ENCODE assay signal across 8 cellular contexts in the genomic region with DNA sequence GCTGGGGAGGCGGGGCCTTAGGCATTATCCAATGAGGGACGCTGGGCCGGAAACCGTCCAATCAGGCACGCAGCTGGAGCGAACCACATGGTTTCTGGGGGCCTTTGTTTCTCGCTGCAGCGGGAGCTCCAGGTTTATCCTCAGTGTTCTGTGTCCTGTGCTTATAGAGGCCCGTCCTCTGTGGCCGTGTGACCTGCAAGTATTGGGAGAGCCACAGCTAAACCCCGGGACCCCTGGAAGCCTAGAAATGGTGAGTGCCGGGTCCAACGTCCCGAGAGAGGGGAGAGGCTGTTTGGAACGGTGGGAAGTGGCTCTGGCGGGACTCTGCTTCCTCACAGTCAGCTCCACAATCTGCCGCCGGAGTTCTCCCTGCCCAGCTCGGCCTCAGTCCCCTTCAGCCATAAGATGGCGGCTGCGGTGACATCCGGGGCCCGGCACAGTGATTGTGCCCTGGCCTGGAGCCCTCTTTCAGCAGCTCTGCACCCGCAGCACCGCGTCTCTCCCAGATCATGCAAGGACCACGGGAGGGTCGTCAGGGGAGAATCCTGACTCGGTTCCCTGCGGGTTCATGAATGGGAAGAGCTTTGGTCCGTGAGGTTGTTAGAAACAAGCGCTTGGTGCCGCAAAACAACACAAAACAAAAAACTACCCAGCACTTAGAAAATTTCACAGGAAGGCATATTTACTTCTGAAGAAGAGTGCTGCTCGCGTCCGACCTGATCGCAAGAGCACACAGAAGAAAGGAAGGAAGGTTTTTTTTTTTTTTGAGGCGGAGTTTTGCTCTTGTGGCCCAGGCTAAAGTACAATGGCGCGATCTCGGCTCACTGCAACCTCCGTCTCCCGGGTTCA. TPM values are rescaled to one million over a fixed set of nuclear protein-coding genes. Genes with fewer than 3 reads are reported as not detected.
DNase-seq lines count a peak whose midpoint lies in the region; ATAC-seq and TF ChIP-seq lines count a peak whose summit lies in the region.

A gene (plus strand): TSS at position 133 of the 849 bp plus-strand sequence. CDS start 115 bp downstream, at position 248.

- peak within 1 kb of the TSS; percentile 66 for H3K4me2 ChIP-seq in OCI-LY1 (ENCODE audit: low read length)

- peaks cover 8% of the 10 kb centered on the region for H3K4me1 Mint-ChIP-seq in Caco-2 (ENCODE audit: low read depth, unreplicated experiment)

- H3K36me3 ChIP-seq in Caco-2 (ENCODE audit: control insufficient read depth, insufficient read depth, low read length), result no peaks in the 10 kb centered on the region
- H3K36me3 ChIP-seq in HUES48 (ENCODE audit: control insufficient read depth, insufficient read depth, low read length), result peaks cover under 1% of the 10 kb centered on the region; the same call in 1 of the 2 replicates
- H3K36me3 ChIP-seq in OCI-LY1 (ENCODE audit: insufficient read depth, low read length), result peaks cover 43% of the 10 kb centered on the region

- CTCF ChIA-PET in Caco-2 (lab: Charles Lee), result interaction anchor here (0.7 kb wide), 1 partner anchor 35 kb away, joined by 4 read pairs; a partner anchor contains a TSS

- peaks cover 17% of the 10 kb centered on the region for H3K36me3 Mint-ChIP-seq in Caco-2 (ENCODE audit: insufficient read depth, unreplicated experiment)

- BruUV-seq in Caco-2 (replicated peaks; lab: Mats Ljungman, UMichigan), result TSS peak; percentile 50

- POLR2A ChIA-PET in Caco-2 (lab: Charles Lee), result interaction anchor here (0.5 to 1.6 kb wide), 8 partner anchors 35 to 203 kb away, joined by 3 to 25 read pairs (median 8); a partner anchor contains a TSS

- TF ChIP-seq CTCF in Caco-2 (IDR thresholded peaks at IDR 0.05; ENCODE audit: insufficient read depth in 1 of 2, low read depth in 1 of 2, low read length in 1 of 2, severe bottlenecking in 1 of 2, unreplicated experiment in 1 of 2) (no peak), OCI-LY1 (IDR thresholded peaks at IDR 0.05; ENCODE audit: low read length) (no peak), epithelial cell of esophagus (IDR thresholded peaks at IDR 0.05; ENCODE audit: insufficient read depth, low read depth, low read length, missing control alignments) (no peak)

- H3F3A ChIP-seq in OCI-LY1 (ENCODE audit: insufficient read depth, low read length), result no peaks in the 10 kb centered on the region; the same call in 1 of the 2 replicates

- intact Hi-C loops in Caco-2 (cut with micrococcal nuclease; ENCODE audit: unreplicated experiment), result loop anchor here (1.0 to 10.0 kb wide), 4 partner anchors 34 to 201 kb away; a partner anchor contains a TSS

- DNase-seq in Caco-2, result peak; percentile 93 to 95
- peak; percentile 93 for DNase-seq in activated T-cell treated with anti-CD3 and anti-CD28 coated beads for 1 hour (ENCODE audit: low read depth)
- DNase-seq in epithelial cell of esophagus (ENCODE audit: low read depth), result peak; percentile 95
- peak; percentile 97 for DNase-seq in middle frontal gyrus (ENCODE audit: extremely low spot score, low spot score)
- DNase-seq in stimulated activated CD8-positive, alpha-beta memory T cell treated with anti-CD3 and anti-CD28 coated beads, Interleukin-2, amount 100 ng/mL, for 1 hour (ENCODE audit: low read depth in 2 of 2), result peak; percentile 84 to 87

- no peaks in the 10 kb centered on the region for H3K9me2 ChIP-seq in OCI-LY1 (ENCODE audit: low read depth, low read length)

- H3K9ac ChIP-seq in HUES48 (ENCODE audit: low read depth, low read length) (peak within 1 kb of the TSS; percentile 100), OCI-LY1 (ENCODE audit: low read length) (peak within 1 kb of the TSS; percentile 85)

- H3K9me3 ChIP-seq in Caco-2 (peaks cover 17% of the 10 kb centered on the region; the same call in 1 of the 2 replicates), HUES48 (ENCODE audit: control insufficient read depth, insufficient read depth, low read length) (no peaks in the 10 kb centered on the region), OCI-LY1 (ENCODE audit: low read length) (peaks cover 15% of the 10 kb centered on the region; the same call in 1 of the 2 replicates)

- peak; percentile 88 for ATAC-seq in GM21381 (IDR thresholded peaks at IDR 0.05; ENCODE audit: unreplicated experiment)

- H3K27me3 Mint-ChIP-seq in Caco-2 (ENCODE audit: insufficient read depth, unreplicated experiment), result no peaks in the 10 kb centered on the region

- peak within 1 kb of the TSS; percentile 70 for H3K4me3 ChIP-seq in Caco-2 (ENCODE audit: low read depth, low read length)
- H3K4me3 ChIP-seq in HUES48 (ENCODE audit: low read depth, low read length), result peak within 1 kb of the TSS; percentile 100
- H3K4me3 ChIP-seq in OCI-LY1 (ENCODE audit: low read depth, low read length, poor library complexity, severe bottlenecking), result peak within 1 kb of the TSS; percentile 81
- peak within 1 kb of the TSS; percentile 92 for H3K4me3 ChIP-seq in epithelial cell of esophagus (ENCODE audit: low read length)

- H4K20me1 ChIP-seq in OCI-LY1 (ENCODE audit: insufficient read depth, low read length), result no peaks in the 10 kb centered on the region

- peaks cover 12% of the 10 kb centered on the region for H3K9me3 Mint-ChIP-seq in Caco-2 (ENCODE audit: unreplicated experiment)

- H2AFZ ChIP-seq in OCI-LY1 (ENCODE audit: low read length), result no peak within 1 kb of the TSS

- H3K4me3 Mint-ChIP-seq in Caco-2 (ENCODE audit: unreplicated experiment), result peak within 1 kb of the TSS; percentile 100

- H3K27me3 ChIP-seq in Caco-2 (replicated peaks; ENCODE audit: control insufficient read depth, insufficient read depth, low read length) (no peaks in the 10 kb centered on the region), HUES48 (ENCODE audit: control insufficient read depth, insufficient read depth, low read length) (no peaks in the 10 kb centered on the region), OCI-LY1 (ENCODE audit: insufficient read depth, low read length) (no peaks in the 10 kb centered on the region)

- H3K79me2 ChIP-seq in OCI-LY1 (ENCODE audit: insufficient read depth, low read length), result peaks cover 45% of the 10 kb centered on the region

- H3K27ac ChIP-seq in HUES48 (ENCODE audit: low read depth, low read length) (peak within 1 kb of the TSS; percentile 100), OCI-LY1 (ENCODE audit: low read depth, low read length, poor library complexity, severe bottlenecking) (peak within 1 kb of the TSS; percentile 81)

- H3K27ac Mint-ChIP-seq in Caco-2 (ENCODE audit: unreplicated experiment), result peak within 1 kb of the TSS; percentile 100

- H3K4me1 ChIP-seq in Caco-2 (no peaks in the 10 kb centered on the region), HUES48 (ENCODE audit: control insufficient read depth, insufficient read depth, low read length) (0 out of 2 replicates have a peak, but pooled peaks cover 10% of the 10 kb centered on the region), OCI-LY1 (ENCODE audit: insufficient read depth, low read length, severe bottlenecking) (peaks cover 8% of the 10 kb centered on the region)

RNA-seq across cellular contexts. Expression of the gene that starts here (rescaled TPM):
- 6.4 and 7.1 TPM in 2 replicates for total RNA-seq in Caco-2 (2022)

Comparison
In these comparisons a context has a peak if more than half of its experiments do, and no peak if none do; other contexts are left out.
1. Peak in every context shown above with its lines: DNase-seq, ATAC-seq, H3K4me3 ChIP-seq and H3K27ac ChIP-seq.